ENCODE assay signal across 1 cellular context in genomic region chr3:15350141-15350540, GRCh38.
TF ChIP-seq lines count a peak whose summit lies in the region.

No MANE protein-coding gene starts in this region.

TF ChIP-seq in K562, 482 proteins besides CTCF, POLR2A, EP300 and RAD21 (continued from another document):
- peak; percentile 86 for TF ChIP-seq MGA (IDR thresholded peaks at IDR 0.05)
